Comparison of ENCODE assay signal across 2 cellular contexts in genomic region chr12:49883065-49883464, GRCh38.
TF ChIP-seq lines count a peak whose summit lies in the region.

No MANE protein-coding gene starts in this region.

TF ChIP-seq in GM23338, 12 proteins besides CTCF, POLR2A, EP300 and RAD21 (continued from another document):
- TF ChIP-seq REST (IDR thresholded peaks at IDR 0.05; ENCODE audit: unreplicated experiment) (no peak), JUNB (IDR thresholded peaks at IDR 0.05; ENCODE audit: unreplicated experiment) (no peak), EZH2phosphoT487 (IDR thresholded peaks at IDR 0.05; ENCODE audit: unreplicated experiment) (no peak), ZNF462 (CRISPR knock-in tag; IDR thresholded peaks at IDR 0.05) (no peak), STAT1 (IDR thresholded peaks at IDR 0.05; ENCODE audit: unreplicated experiment) (no peak), ZNF114 (CRISPR knock-in tag; IDR thresholded peaks at IDR 0.05) (no peak), ETS1 (IDR thresholded peaks at IDR 0.05) (no peak), CREB1 (CRISPR knock-in tag; IDR thresholded peaks at IDR 0.05; ENCODE audit: low read depth) (no peak), ZNF331 (CRISPR knock-in tag; IDR thresholded peaks at IDR 0.05; ENCODE audit: low read depth) (no peak), EZH2 (IDR thresholded peaks at IDR 0.05; ENCODE audit: low read depth, unreplicated experiment) (no peak), POLR2AphosphoS5 (IDR thresholded peaks at IDR 0.05; ENCODE audit: low read depth) (no peak)

TF ChIP-seq in WTC11, 78 proteins besides CTCF, POLR2A, EP300 and RAD21 (continued from another document):
- TF ChIP-seq PREB (CRISPR knock-in tag; IDR thresholded peaks at IDR 0.05; ENCODE audit: borderline replicate concordance) (no peak), FOXJ3 (CRISPR knock-in tag; IDR thresholded peaks at IDR 0.05; ENCODE audit: borderline replicate concordance) (no peak), PRRX2 (CRISPR knock-in tag; IDR thresholded peaks at IDR 0.05) (0 out of 2 replicates have a peak, but pooled peaks have one; percentile 23)
